Comparison of ENCODE assay signal across 1 cellular context in the genomic region with DNA sequence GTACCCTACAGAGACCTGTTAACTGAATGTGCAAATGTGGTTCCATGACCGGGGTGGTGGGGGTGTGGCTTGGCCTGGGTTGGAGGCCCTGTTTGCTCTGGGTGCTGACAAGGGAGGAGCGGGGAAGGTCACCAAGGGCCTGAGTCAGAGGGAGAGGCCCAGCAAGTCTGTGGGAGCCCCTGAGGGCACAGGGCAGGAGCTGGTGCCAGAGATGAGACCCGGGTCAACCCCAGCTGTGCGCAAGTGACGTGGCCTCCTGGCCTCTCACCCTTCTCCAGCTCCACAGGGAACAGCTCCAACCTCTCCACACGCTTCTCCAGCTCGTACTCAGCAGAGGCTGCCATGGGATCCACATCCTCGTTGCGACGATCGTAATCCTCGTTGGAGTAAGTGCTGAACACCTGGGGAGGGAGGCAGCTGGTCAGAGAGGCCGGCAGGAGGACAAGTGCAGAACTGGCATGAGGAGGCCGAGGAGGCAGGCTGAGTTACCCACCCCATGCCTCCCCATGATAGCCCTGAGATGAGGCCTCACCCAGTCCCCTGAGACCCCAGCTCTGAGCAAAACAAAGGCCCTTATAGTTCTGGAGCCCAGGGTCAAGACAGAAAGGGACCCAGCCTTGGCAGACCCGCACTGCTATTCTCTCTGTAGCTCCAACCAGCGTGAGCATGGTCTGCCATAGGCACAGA.
TF ChIP-seq lines count a peak whose summit lies in the region.

No MANE protein-coding gene starts in this region.

TF ChIP-seq in neural cell, 6 proteins besides CTCF, POLR2A, EP300 and RAD21 (continued from another document):
- TF ChIP-seq MXI1 (conservative IDR thresholded peaks at IDR 0.05; ENCODE audit: poor library complexity, severe bottlenecking), result no peak
- no peak for TF ChIP-seq TAF1 (IDR thresholded peaks at IDR 0.05; ENCODE audit: low read depth)
- no peak for TF ChIP-seq EZH2 (IDR thresholded peaks at IDR 0.05; ENCODE audit: borderline replicate concordance, insufficient read depth, low read length, poor library complexity, severe bottlenecking)
